8 cellular contexts compared by ENCODE assay signal in genomic region chr15:30896211-30896606, GRCh38.
"Had no signal": no experiment of that assay in that cellular context is flagged by ENCODE, and none has a peak within 500 bp of the region (broad histone marks: within the 10 kb centered on the region; RNA-seq: fewer than 3 reads in every experiment).

No MANE protein-coding gene starts in this region.

- DNase-seq: GM23248, H9, HCEC 1CT, Kasumi-1, KBM-7 had no signal

- H3K9me3 Mint-ChIP-seq: H9, IgD-negative memory B cell had no signal

- H3K4me3 Mint-ChIP-seq: H9, IgD-negative memory B cell had no signal

- H3K27me3 Mint-ChIP-seq: IgD-negative memory B cell had no signal

- H3K27ac ChIP-seq: GM23248, HL-60 had no signal

- ATAC-seq: HepG2 had no signal

- FAIRE-seq: HepG2 had no signal

- H3K9ac ChIP-seq: GM23248 had no signal

- H2AFZ ChIP-seq: GM23248 had no signal

- H3K27ac Mint-ChIP-seq: H9, IgD-negative memory B cell had no signal

- H3K4me3 ChIP-seq: GM23248 had no signal

- H3K36me3 Mint-ChIP-seq: IgD-negative memory B cell had no signal
